Comparison of ENCODE assay signal across 17 cellular contexts in genomic region chr9:21682981-21683380, GRCh38.
DNase-seq lines count a peak whose midpoint lies in the region; FAIRE-seq and TF ChIP-seq lines count a peak whose summit lies in the region.
"Had no signal": no experiment of that assay in that cellular context is flagged by ENCODE, and none has a peak within 500 bp of the region (broad histone marks: within the 10 kb centered on the region; RNA-seq: fewer than 3 reads in every experiment).

No MANE protein-coding gene starts in this region.

- no peak overlapping the region for H4K91ac ChIP-seq in H9 (ENCODE audit: insufficient read length, low read depth, low read length)

- H3K27me3 Mint-ChIP-seq in glutamatergic neuron (ENCODE audit: unreplicated experiment) (no peaks in the 10 kb centered on the region), H9 (ENCODE audit: low read depth) (peaks cover 5% of the 10 kb centered on the region)
- H3K27me3 Mint-ChIP-seq: activated CD4-positive, alpha-beta T cell treated with anti-CD3 and anti-CD28 coated beads for 36 hours had no signal

- TF ChIP-seq CTCF in bronchial epithelial cell (IDR thresholded peaks at IDR 0.05; ENCODE audit: insufficient read depth, low read length, severe bottlenecking), result no peak
- no peak for TF ChIP-seq CTCF in glutamatergic neuron (IDR thresholded peaks at IDR 0.05; ENCODE audit: partially characterized antibody, unreplicated experiment)
- TF ChIP-seq CTCF in H9 (conservative IDR thresholded peaks at IDR 0.05), result no peak

- H3K14ac ChIP-seq in H9 (ENCODE audit: insufficient read depth, low read length), result no peak overlapping the region

- no peaks in the 10 kb centered on the region for H4K20me1 ChIP-seq in H9 (ENCODE audit: control insufficient read depth, insufficient read depth, insufficient read length)

- H3K4me1 Mint-ChIP-seq in glutamatergic neuron (ENCODE audit: low read depth, unreplicated experiment), result peaks cover 17% of the 10 kb centered on the region
- peaks cover 0 to 7% of the 10 kb centered on the region in 2 experiments; a peak in 2 of 4 replicates for H3K4me1 Mint-ChIP-seq in H9

- H2BK120ac ChIP-seq in H9 (ENCODE audit: low read depth, low read length, poor library complexity, severe bottlenecking), result no peak overlapping the region

- no peak overlapping the region for H3K18ac ChIP-seq in H9 (ENCODE audit: insufficient read length, low read depth, low read length)

- no peaks in the 10 kb centered on the region for H3K36me3 ChIP-seq in bronchial epithelial cell (ENCODE audit: control insufficient read depth, insufficient read depth, low read length)
- H3K36me3 ChIP-seq: suprapubic skin had no signal

- no peak overlapping the region for H2BK12ac ChIP-seq in H9 (ENCODE audit: insufficient read length, low read depth, low read length)

- H3K4me2 ChIP-seq in H9 (ENCODE audit: insufficient read depth, insufficient read length, low read length), result no peak overlapping the region

- H3K4me3 ChIP-seq in bronchial epithelial cell (ENCODE audit: low read depth, low read length), result no peak overlapping the region
- H3K4me3 ChIP-seq: K562, suprapubic skin had no signal

- DNase-seq in DMS 273 (lab: John Stamatoyannopoulos, UW; ENCODE audit: unreplicated experiment) (peak; percentile 92), LoVo (ENCODE audit: low spot score) (peak; percentile 58), bronchial epithelial cell (ENCODE audit: low read depth) (peak; percentile 97), glutamatergic neuron (no peak), occipital lobe (lab: John Stamatoyannopoulos, UW) (no peak), H9 (no peak), NCI-H1105 treated with DMSO at 0.1 percent for 48 hours (lab: John Stamatoyannopoulos, UW) (no peak), foreskin melanocyte (no peak)
- DNase-seq: activated CD4-positive, alpha-beta T cell treated with anti-CD3 and anti-CD28 coated beads for 36 hours; AML-193; DMS153; NCI-H1436 treated with DMSO at 0.1 percent for 48 hours; NCI-H526; Right ventricle myocardium superior had no signal

- H3K56ac ChIP-seq in H9 (ENCODE audit: insufficient read length, low read depth, low read length), result no peak overlapping the region

- no peak overlapping the region for H4K8ac ChIP-seq in H9 (replicated peaks; ENCODE audit: insufficient read length, low read depth, low read length)

- H3K4me1 ChIP-seq in H9 (ENCODE audit: insufficient read depth, low read length), result peaks cover 3% of the 10 kb centered on the region; the same call in 1 of the 2 replicates

- H3K79me2 ChIP-seq in H9 (ENCODE audit: insufficient read depth, low read length), result no peaks in the 10 kb centered on the region

- no peak overlapping the region for H3K9ac ChIP-seq in H9 (ENCODE audit: extremely low read depth, insufficient read length, low read length)

- H3K36me3 Mint-ChIP-seq in glutamatergic neuron (ENCODE audit: unreplicated experiment) (no peaks in the 10 kb centered on the region), H9 (ENCODE audit: insufficient read depth in 1 of 3, low read depth in 3 of 3) (no peaks in the 10 kb centered on the region)

- H2BK20ac ChIP-seq in H9 (ENCODE audit: low read depth, low read length, poor library complexity, severe bottlenecking), result no peak overlapping the region

- no peaks in the 10 kb centered on the region for H3K27me3 ChIP-seq in bronchial epithelial cell (ENCODE audit: control insufficient read depth, insufficient read depth, low read length)
- no peaks in the 10 kb centered on the region for H3K27me3 ChIP-seq in H9 (ENCODE audit: insufficient read depth, low read length)
- H3K27me3 ChIP-seq: suprapubic skin had no signal

- H2AFZ ChIP-seq in H9 (ENCODE audit: low read length), result no peak overlapping the region

- no peaks in the 10 kb centered on the region for H3K9me3 ChIP-seq in H9 (ENCODE audit: control insufficient read depth, low read depth, low read length)
- H3K9me3 ChIP-seq: suprapubic skin had no signal

- H3K4ac ChIP-seq in H9 (ENCODE audit: low read depth, low read length), result no peak overlapping the region

- no CpG with 5 or more reads among the region's 2 CpGs for WGBS in H9 (ENCODE audit: extremely low coverage, insufficient read length, low lambda C conversion rate)

- H2BK5ac ChIP-seq in H9 (ENCODE audit: insufficient read length, low read length), result no peak overlapping the region

- H3K27ac Mint-ChIP-seq in glutamatergic neuron (ENCODE audit: unreplicated experiment) (peak overlapping the region; percentile 83), H9 (no peak overlapping the region)
- H3K27ac Mint-ChIP-seq: activated CD4-positive, alpha-beta T cell treated with anti-CD3 and anti-CD28 coated beads for 36 hours had no signal

- H3K27ac ChIP-seq in H9 (ENCODE audit: insufficient read length, low read depth, low read length), result no peak overlapping the region
- H3K27ac ChIP-seq: suprapubic skin had no signal

- no peak overlapping the region for H3K23ac ChIP-seq in H9 (ENCODE audit: insufficient read length, low read depth, low read length)

- H2AK5ac ChIP-seq in H9 (ENCODE audit: insufficient read length, low read length), result no peak overlapping the region

- no peaks in the 10 kb centered on the region for H3K23me2 ChIP-seq in H9 (ENCODE audit: insufficient read length, low read depth, low read length, poor library complexity, severe bottlenecking)

- H3K79me1 ChIP-seq in H9 (ENCODE audit: insufficient read depth, low read depth, low read length, poor library complexity, severe bottlenecking), result no peaks in the 10 kb centered on the region

- H3T11ph ChIP-seq in H9 (ENCODE audit: low read length), result no peak overlapping the region

- H3K9me3 Mint-ChIP-seq in glutamatergic neuron (ENCODE audit: unreplicated experiment) (no peaks in the 10 kb centered on the region), H9 (no peaks in the 10 kb centered on the region; a peak in 1 of 5 replicates)

- no peak for FAIRE-seq in bronchial epithelial cell (lab: Jason Lieb, UNC)
- FAIRE-seq: H1, K562 had no signal

- no peak overlapping the region for H4K5ac ChIP-seq in H9 (ENCODE audit: insufficient read length, low read depth, low read length)

- no peak overlapping the region for H2BK15ac ChIP-seq in H9 (ENCODE audit: low read depth, low read length)

- H3K4me3 Mint-ChIP-seq in glutamatergic neuron (ENCODE audit: unreplicated experiment) (no peak overlapping the region), H9 (no peak overlapping the region)
- H3K4me3 Mint-ChIP-seq: activated CD4-positive, alpha-beta T cell treated with anti-CD3 and anti-CD28 coated beads for 36 hours had no signal

Comparison
In these comparisons a context has a peak if more than half of its experiments do, and no peak if none do; other contexts are left out.
1. DNase-seq: peak in DMS 273 (single experiment), LoVo (single experiment) and bronchial epithelial cell (single experiment); none in glutamatergic neuron (single experiment), occipital lobe (single experiment), H9 (single experiment), NCI-H1105 treated with DMSO at 0.1 percent for 48 hours (single experiment) and foreskin melanocyte (single experiment).